Comparison of ENCODE assay signal across 2 cellular contexts in the genomic region with DNA sequence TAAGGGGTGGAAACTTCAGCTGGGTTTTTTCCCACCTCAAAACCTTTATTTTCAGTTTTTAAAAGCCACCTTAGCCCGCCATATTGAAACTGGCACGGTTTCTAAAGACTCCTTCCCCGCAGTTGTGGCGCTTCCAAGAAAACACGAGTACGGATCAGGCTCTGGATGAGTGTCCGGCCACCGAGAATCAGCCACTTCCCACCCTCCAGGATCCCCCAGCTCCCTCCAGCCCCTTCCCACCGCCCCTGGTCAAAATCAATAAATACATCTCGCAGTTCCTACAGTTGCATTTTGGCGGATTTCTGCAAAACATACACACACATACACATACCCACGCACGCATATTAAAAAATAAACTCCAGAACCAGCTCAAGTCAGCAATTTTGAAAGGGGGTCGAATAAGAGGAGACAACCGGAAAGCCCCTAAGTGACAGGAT.
TF ChIP-seq lines count a peak whose summit lies in the region.

No MANE protein-coding gene starts in this region.

TF ChIP-seq in SK-N-SH, 30 proteins besides CTCF, POLR2A, EP300 and RAD21 (continued from another document):
- TF ChIP-seq, protein P1, sequence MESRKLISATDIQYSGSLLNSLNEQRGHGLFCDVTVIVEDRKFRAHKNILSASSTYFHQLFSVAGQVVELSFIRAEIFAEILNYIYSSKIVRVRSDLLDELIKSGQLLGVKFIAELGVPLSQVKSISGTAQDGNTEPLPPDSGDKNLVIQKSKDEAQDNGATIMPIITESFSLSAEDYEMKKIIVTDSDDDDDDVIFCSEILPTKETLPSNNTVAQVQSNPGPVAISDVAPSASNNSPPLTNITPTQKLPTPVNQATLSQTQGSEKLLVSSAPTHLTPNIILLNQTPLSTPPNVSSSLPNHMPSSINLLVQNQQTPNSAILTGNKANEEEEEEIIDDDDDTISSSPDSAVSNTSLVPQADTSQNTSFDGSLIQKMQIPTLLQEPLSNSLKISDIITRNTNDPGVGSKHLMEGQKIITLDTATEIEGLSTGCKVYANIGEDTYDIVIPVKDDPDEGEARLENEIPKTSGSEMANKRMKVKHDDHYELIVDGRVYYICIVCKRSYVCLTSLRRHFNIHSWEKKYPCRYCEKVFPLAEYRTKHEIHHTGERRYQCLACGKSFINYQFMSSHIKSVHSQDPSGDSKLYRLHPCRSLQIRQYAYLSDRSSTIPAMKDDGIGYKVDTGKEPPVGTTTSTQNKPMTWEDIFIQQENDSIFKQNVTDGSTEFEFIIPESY (IDR thresholded peaks at IDR 0.05; ENCODE audit: borderline replicate concordance, low read depth): no peak
- TF ChIP-seq FOSL2 (IDR thresholded peaks at IDR 0.05; ENCODE audit: borderline replicate concordance, low read depth) (no peak), TAF1 (IDR thresholded peaks at IDR 0.05; ENCODE audit: borderline replicate concordance, low read depth, low read length) (no peak), JUND (IDR thresholded peaks at IDR 0.05) (no peak), POLR2AphosphoS5 (IDR thresholded peaks at IDR 0.05; ENCODE audit: low read depth, low read length) (no peak), TCF12 (IDR thresholded peaks at IDR 0.05) (no peak), YY1 (IDR thresholded peaks at IDR 0.05; ENCODE audit: low read depth) (no peak), CHD2 (IDR thresholded peaks at IDR 0.05; ENCODE audit: low read length, partially characterized antibody) (no peak), RFX5 (IDR thresholded peaks at IDR 0.05; ENCODE audit: low read length) (no peak), NFIC (IDR thresholded peaks at IDR 0.05; ENCODE audit: borderline replicate concordance) (no peak)
- TF ChIP-seq, protein P2, sequence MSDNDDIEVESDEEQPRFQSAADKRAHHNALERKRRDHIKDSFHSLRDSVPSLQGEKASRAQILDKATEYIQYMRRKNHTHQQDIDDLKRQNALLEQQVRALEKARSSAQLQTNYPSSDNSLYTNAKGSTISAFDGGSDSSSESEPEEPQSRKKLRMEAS (IDR thresholded peaks at IDR 0.05; ENCODE audit: low read depth): no peak
- TF ChIP-seq, protein P3, sequence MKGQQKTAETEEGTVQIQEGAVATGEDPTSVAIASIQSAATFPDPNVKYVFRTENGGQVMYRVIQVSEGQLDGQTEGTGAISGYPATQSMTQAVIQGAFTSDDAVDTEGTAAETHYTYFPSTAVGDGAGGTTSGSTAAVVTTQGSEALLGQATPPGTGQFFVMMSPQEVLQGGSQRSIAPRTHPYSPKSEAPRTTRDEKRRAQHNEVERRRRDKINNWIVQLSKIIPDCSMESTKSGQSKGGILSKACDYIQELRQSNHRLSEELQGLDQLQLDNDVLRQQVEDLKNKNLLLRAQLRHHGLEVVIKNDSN (IDR thresholded peaks at IDR 0.05; ENCODE audit: borderline replicate concordance, low read depth): no peak
- TF ChIP-seq, protein P4, sequence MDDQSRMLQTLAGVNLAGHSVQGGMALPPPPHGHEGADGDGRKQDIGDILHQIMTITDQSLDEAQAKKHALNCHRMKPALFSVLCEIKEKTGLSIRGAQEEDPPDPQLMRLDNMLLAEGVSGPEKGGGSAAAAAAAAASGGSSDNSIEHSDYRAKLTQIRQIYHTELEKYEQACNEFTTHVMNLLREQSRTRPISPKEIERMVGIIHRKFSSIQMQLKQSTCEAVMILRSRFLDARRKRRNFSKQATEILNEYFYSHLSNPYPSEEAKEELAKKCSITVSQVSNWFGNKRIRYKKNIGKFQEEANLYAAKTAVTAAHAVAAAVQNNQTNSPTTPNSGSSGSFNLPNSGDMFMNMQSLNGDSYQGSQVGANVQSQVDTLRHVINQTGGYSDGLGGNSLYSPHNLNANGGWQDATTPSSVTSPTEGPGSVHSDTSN (IDR thresholded peaks at IDR 0.05): no peak

TF ChIP-seq in SK-N-SH treated with all-trans-retinoic acid at 6 μM for 48 hours, 23 proteins besides CTCF, POLR2A, EP300 and RAD21 (continued from another document):
- TF ChIP-seq, protein P5, sequence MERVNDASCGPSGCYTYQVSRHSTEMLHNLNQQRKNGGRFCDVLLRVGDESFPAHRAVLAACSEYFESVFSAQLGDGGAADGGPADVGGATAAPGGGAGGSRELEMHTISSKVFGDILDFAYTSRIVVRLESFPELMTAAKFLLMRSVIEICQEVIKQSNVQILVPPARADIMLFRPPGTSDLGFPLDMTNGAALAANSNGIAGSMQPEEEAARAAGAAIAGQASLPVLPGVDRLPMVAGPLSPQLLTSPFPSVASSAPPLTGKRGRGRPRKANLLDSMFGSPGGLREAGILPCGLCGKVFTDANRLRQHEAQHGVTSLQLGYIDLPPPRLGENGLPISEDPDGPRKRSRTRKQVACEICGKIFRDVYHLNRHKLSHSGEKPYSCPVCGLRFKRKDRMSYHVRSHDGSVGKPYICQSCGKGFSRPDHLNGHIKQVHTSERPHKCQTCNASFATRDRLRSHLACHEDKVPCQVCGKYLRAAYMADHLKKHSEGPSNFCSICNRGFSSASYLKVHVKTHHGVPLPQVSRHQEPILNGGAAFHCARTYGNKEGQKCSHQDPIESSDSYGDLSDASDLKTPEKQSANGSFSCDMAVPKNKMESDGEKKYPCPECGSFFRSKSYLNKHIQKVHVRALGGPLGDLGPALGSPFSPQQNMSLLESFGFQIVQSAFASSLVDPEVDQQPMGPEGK (CRISPR knock-in tag; IDR thresholded peaks at IDR 0.05; ENCODE audit: borderline replicate concordance): no peak
- TF ChIP-seq ISL1 (CRISPR knock-in tag; IDR thresholded peaks at IDR 0.05) (no peak), ZFP30 (CRISPR knock-in tag; IDR thresholded peaks at IDR 0.05) (no peak), BACH2 (CRISPR knock-in tag; IDR thresholded peaks at IDR 0.05; ENCODE audit: borderline replicate concordance) (no peak), RARB (CRISPR knock-in tag; IDR thresholded peaks at IDR 0.05) (no peak), CSDC2 (CRISPR knock-in tag; IDR thresholded peaks at IDR 0.05) (no peak), ZNF565 (CRISPR knock-in tag; conservative IDR thresholded peaks at IDR 0.05; ENCODE audit: low read depth) (no peak), ESRRG (CRISPR knock-in tag; IDR thresholded peaks at IDR 0.05) (no peak), TOX (CRISPR knock-in tag; IDR thresholded peaks at IDR 0.05; ENCODE audit: borderline replicate concordance) (no peak), ZFP3 (CRISPR knock-in tag; IDR thresholded peaks at IDR 0.05) (no peak), GLIS3 (CRISPR knock-in tag; IDR thresholded peaks at IDR 0.05) (no peak), ZC3H10 (CRISPR knock-in tag; IDR thresholded peaks at IDR 0.05) (no peak), PPARA (CRISPR knock-in tag; IDR thresholded peaks at IDR 0.05; ENCODE audit: borderline replicate concordance) (no peak)
- TF ChIP-seq, protein P6, sequence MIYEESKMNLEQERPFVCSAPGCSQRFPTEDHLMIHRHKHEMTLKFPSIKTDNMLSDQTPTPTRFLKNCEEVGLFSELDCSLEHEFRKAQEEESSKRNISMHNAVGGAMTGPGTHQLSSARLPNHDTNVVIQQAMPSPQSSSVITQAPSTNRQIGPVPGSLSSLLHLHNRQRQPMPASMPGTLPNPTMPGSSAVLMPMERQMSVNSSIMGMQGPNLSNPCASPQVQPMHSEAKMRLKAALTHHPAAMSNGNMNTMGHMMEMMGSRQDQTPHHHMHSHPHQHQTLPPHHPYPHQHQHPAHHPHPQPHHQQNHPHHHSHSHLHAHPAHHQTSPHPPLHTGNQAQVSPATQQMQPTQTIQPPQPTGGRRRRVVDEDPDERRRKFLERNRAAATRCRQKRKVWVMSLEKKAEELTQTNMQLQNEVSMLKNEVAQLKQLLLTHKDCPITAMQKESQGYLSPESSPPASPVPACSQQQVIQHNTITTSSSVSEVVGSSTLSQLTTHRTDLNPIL (CRISPR knock-in tag; IDR thresholded peaks at IDR 0.05; ENCODE audit: low read depth): no peak
- TF ChIP-seq, protein P7, sequence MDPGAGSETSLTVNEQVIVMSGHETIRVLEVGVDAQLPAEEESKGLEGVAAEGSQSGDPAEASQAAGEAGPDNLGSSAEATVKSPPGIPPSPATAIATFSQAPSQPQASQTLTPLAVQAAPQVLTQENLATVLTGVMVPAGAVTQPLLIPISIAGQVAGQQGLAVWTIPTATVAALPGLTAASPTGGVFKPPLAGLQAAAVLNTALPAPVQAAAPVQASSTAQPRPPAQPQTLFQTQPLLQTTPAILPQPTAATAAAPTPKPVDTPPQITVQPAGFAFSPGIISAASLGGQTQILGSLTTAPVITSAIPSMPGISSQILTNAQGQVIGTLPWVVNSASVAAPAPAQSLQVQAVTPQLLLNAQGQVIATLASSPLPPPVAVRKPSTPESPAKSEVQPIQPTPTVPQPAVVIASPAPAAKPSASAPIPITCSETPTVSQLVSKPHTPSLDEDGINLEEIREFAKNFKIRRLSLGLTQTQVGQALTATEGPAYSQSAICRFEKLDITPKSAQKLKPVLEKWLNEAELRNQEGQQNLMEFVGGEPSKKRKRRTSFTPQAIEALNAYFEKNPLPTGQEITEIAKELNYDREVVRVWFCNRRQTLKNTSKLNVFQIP (CRISPR knock-in tag; IDR thresholded peaks at IDR 0.05; ENCODE audit: borderline replicate concordance, low read depth): no peak
TF ChIP-seq in SK-N-SH treated with all-trans-retinoic acid at 6 μM for 48 hours: peak in this region for 0.
